1 cellular context compared by ENCODE assay signal in the genomic region with DNA sequence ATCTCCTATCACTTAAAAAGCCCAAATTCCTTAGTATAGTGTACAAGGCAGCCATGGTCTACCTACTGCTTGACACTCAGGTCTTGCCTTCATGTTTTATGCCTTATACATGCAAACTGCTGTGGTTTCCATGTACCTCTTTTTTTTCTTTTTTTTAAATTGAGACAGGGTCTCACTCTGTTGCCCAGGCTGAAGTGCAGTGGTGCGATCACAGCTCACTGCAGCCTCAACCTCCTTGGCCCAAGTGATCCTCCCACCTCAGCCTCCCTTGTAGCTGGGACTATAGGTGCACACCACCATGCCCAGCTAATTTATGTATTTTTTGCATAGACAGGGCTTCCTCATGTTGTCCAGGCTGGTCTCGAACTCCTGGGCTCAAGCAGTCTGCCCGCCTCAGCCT.
TF ChIP-seq lines count a peak whose summit lies in the region.

No MANE protein-coding gene starts in this region.

TF ChIP-seq in A549, 52 proteins besides CTCF, POLR2A, EP300 and RAD21 (continued from another document):
- TF ChIP-seq FOSL2 (IDR thresholded peaks at IDR 0.05) (no peak), FOSL2 (CRISPR knock-in tag; IDR thresholded peaks at IDR 0.05) (no peak)
